In genomic region chr2:36549063-36549662, GRCh38 we compare ENCODE assay signal across 13 cellular contexts. TPM values are rescaled to one million over a fixed set of nuclear protein-coding genes. Genes with fewer than 3 reads are reported as not detected.
A peak's percentile ranks its signal among the peaks of the same experiment; 100 is the strongest.
DNase-seq lines count a peak whose midpoint lies in the region; ATAC-seq and TF ChIP-seq lines count a peak whose summit lies in the region.
"Had no signal": no experiment of that assay in that cellular context is flagged by ENCODE, and none has a peak within 500 bp of the region (broad histone marks: within the 10 kb centered on the region; RNA-seq: fewer than 3 reads in every experiment).

No MANE protein-coding gene starts in this region.

- H2AFZ ChIP-seq in neuronal stem cell (ENCODE audit: low read length) = no peak overlapping the region

- H3K4me3 ChIP-seq in sigmoid colon = no peak overlapping the region
- no peak overlapping the region for H3K4me3 ChIP-seq in vagina
- H3K4me3 ChIP-seq in neuronal stem cell (ENCODE audit: low read length in 2 of 2) = no peak overlapping the region
- H3K4me3 ChIP-seq: colonic mucosa had no signal

- no peak for TF ChIP-seq EP300 in sigmoid colon (IDR thresholded peaks at IDR 0.05)

- H3K23ac ChIP-seq in neuronal stem cell (ENCODE audit: low read depth, low read length, poor library complexity) = no peak overlapping the region

- H2BK15ac ChIP-seq in neuronal stem cell (ENCODE audit: low read length) = no peak overlapping the region

- H3K27me3 ChIP-seq in sigmoid colon (no peaks in the 10 kb centered on the region), vagina (no peaks in the 10 kb centered on the region), neuronal stem cell (ENCODE audit: control insufficient read depth in 3 of 3, insufficient read depth in 3 of 3, low read depth in 1 of 3, low read length in 3 of 3) (no peaks in the 10 kb centered on the region)
- H3K27me3 ChIP-seq: colonic mucosa had no signal

- peak; percentile 18 to 52 for ATAC-seq in activated T-cell treated with anti-CD3 and anti-CD28 coated beads, Interleukin-2, amount 50 U/mL, for 4 hours
- ATAC-seq in SK-N-SH treated with all-trans-retinoic acid at 6 μM for 48 hours = peak; percentile 42
- no peak for ATAC-seq in HG02763 (IDR thresholded peaks at IDR 0.05; ENCODE audit: unreplicated experiment)

- H3K14ac ChIP-seq in neuronal stem cell (ENCODE audit: low read length) = no peak overlapping the region

- H4K91ac ChIP-seq in neuronal stem cell (ENCODE audit: low read depth, low read length, poor library complexity) = no peak overlapping the region

- intact Hi-C loops in sigmoid colon (cut with DNase I) (no loop called here), vagina (cut with DNase I) (no loop called here)

- no peaks in the 10 kb centered on the region for H3K9me3 ChIP-seq in sigmoid colon
- H3K9me3 ChIP-seq in vagina = no peaks in the 10 kb centered on the region
- H3K9me3 ChIP-seq in neuronal stem cell (replicated peaks in 1 of 2; ENCODE audit: control insufficient read depth in 2 of 2, insufficient read depth in 1 of 2, low read depth in 1 of 2, low read length in 2 of 2) = peaks cover 0 to 1% of the 10 kb centered on the region in 2 donors
- H3K9me3 ChIP-seq: colonic mucosa had no signal

- H3K18ac ChIP-seq in neuronal stem cell (ENCODE audit: low read length) = no peak overlapping the region

- no peak overlapping the region for H2BK12ac ChIP-seq in neuronal stem cell (ENCODE audit: low read length)

- no peak overlapping the region for H3K4me3 Mint-ChIP-seq in activated T-cell treated with anti-CD3 and anti-CD28 coated beads, Interleukin-2, amount 50 U/mL, for 4 hours

- no peaks in the 10 kb centered on the region for H3K27me3 Mint-ChIP-seq in activated T-cell treated with anti-CD3 and anti-CD28 coated beads, Interleukin-2, amount 50 U/mL, for 4 hours (ENCODE audit: low read depth)

- H4K8ac ChIP-seq in neuronal stem cell (ENCODE audit: low read depth, low read length) = no peak overlapping the region

- peaks cover 9% of the 10 kb centered on the region for H3K4me1 Mint-ChIP-seq in activated T-cell treated with anti-CD3 and anti-CD28 coated beads, Interleukin-2, amount 50 U/mL, for 4 hours (ENCODE audit: low read depth)

- H3K9me3 Mint-ChIP-seq in activated T-cell treated with anti-CD3 and anti-CD28 coated beads, Interleukin-2, amount 50 U/mL, for 4 hours = no peaks in the 10 kb centered on the region

- H3K27ac ChIP-seq in sigmoid colon (peak overlapping the region; percentile 20 to 63 (median 40)), vagina (no peak overlapping the region), neuronal stem cell (replicated peaks; ENCODE audit: low read length) (no peak overlapping the region)
- H3K27ac ChIP-seq: colonic mucosa had no signal

- no peak overlapping the region for H3K4me2 ChIP-seq in neuronal stem cell (ENCODE audit: insufficient read depth, low read length, poor library complexity, severe bottlenecking)

- 55 to 80% methylated on average over 7 of the region's 7 CpGs for WGBS in sigmoid colon, 2 donors
- WGBS in neuronal stem cell (ENCODE audit: extremely low coverage in 2 of 2, insufficient read length in 2 of 2, insufficient replicate concordance in 1 of 2), 2 donors = no CpG with 5 or more reads among the region's 7 CpGs

- H3K36me3 ChIP-seq in sigmoid colon = peaks cover 0 to 41% (median 16%) of the 10 kb centered on the region in 4 donors
- peaks cover 0 to 39% of the 10 kb centered on the region in 2 donors for H3K36me3 ChIP-seq in vagina
- peaks cover 12 to 97% of the 10 kb centered on the region in 2 donors for H3K36me3 ChIP-seq in neuronal stem cell (replicated peaks in 1 of 2; ENCODE audit: control insufficient read depth in 2 of 2, insufficient read depth in 2 of 2, low read length in 2 of 2)

- no peak for TF ChIP-seq CTCF in sigmoid colon (IDR thresholded peaks at IDR 0.05)
- TF ChIP-seq CTCF in vagina (IDR thresholded peaks at IDR 0.05) = no peak

- no peak overlapping the region for H2AK5ac ChIP-seq in neuronal stem cell (ENCODE audit: low read depth, low read length)

- no peaks in the 10 kb centered on the region for H3K79me1 ChIP-seq in neuronal stem cell (ENCODE audit: low read depth, low read length)

- no peak overlapping the region for H3K9ac ChIP-seq in neuronal stem cell (ENCODE audit: low read depth, low read length, poor library complexity)

- H2BK5ac ChIP-seq in neuronal stem cell (ENCODE audit: low read length) = no peak overlapping the region

- H3K36me3 Mint-ChIP-seq in activated T-cell treated with anti-CD3 and anti-CD28 coated beads, Interleukin-2, amount 50 U/mL, for 4 hours (ENCODE audit: insufficient read depth) = peaks cover 55% of the 10 kb centered on the region

- no peak overlapping the region for H3K4ac ChIP-seq in neuronal stem cell (ENCODE audit: low read length)

- TF ChIP-seq POLR2A in sigmoid colon (IDR thresholded peaks at IDR 0.05) = no peak
- TF ChIP-seq POLR2A in vagina (IDR thresholded peaks at IDR 0.05) = no peak

- H2BK120ac ChIP-seq in neuronal stem cell (ENCODE audit: low read depth, low read length) = no peak overlapping the region

- H3K4me1 ChIP-seq in sigmoid colon (peaks cover 0 to 32% (median 14%) of the 10 kb centered on the region in 4 donors), vagina (no peaks in the 10 kb centered on the region), neuronal stem cell (ENCODE audit: control insufficient read depth in 2 of 2, insufficient read depth in 1 of 2, low read depth in 1 of 2, low read length in 2 of 2) (no peaks in the 10 kb centered on the region)
- H3K4me1 ChIP-seq: colonic mucosa had no signal

- DNase-seq in activated T-cell treated with anti-CD3 and anti-CD28 coated beads, Interleukin-2, amount 50 U/mL, for 4 hours = no peak
- DNase-seq in activated T-cell treated with anti-CD3 and anti-CD28 coated beads, Interleukin-2, amount 50 U/mL, for 1 hour = no peak
- peak; percentile 37 for DNase-seq in fibroblast of peridontal ligament (ENCODE audit: extremely low read depth)
- no peak for DNase-seq in sigmoid colon
- no peak for DNase-seq in vagina (ENCODE audit: extremely low spot score in 2 of 2)
- no peak for DNase-seq in neuronal stem cell (ENCODE audit: low spot score)
- DNase-seq: colonic mucosa, GDM1, Kasumi-1, NCI-H446 treated with DMSO at 0.1 percent for 48 hours, nucleus accumbens had no signal

TF ChIP-seq in SK-N-SH treated with all-trans-retinoic acid at 6 μM for 48 hours, 23 proteins besides CTCF, POLR2A, EP300 and RAD21 (continues in another document):
- TF ChIP-seq RARB (CRISPR knock-in tag; IDR thresholded peaks at IDR 0.05) = no peak
- TF ChIP-seq GLIS3 (CRISPR knock-in tag; IDR thresholded peaks at IDR 0.05) = no peak
- no peak for TF ChIP-seq SNAI2 (CRISPR knock-in tag; IDR thresholded peaks at IDR 0.05)
- no peak for TF ChIP-seq ZC3H10 (CRISPR knock-in tag; IDR thresholded peaks at IDR 0.05)
- no peak for TF ChIP-seq ZNF565 (CRISPR knock-in tag; conservative IDR thresholded peaks at IDR 0.05; ENCODE audit: low read depth)
- TF ChIP-seq TCF4 (CRISPR knock-in tag; IDR thresholded peaks at IDR 0.05; ENCODE audit: borderline replicate concordance) = no peak
- no peak for TF ChIP-seq OSR1 (CRISPR knock-in tag; IDR thresholded peaks at IDR 0.05)
- no peak for TF ChIP-seq TSHZ2 (CRISPR knock-in tag; IDR thresholded peaks at IDR 0.05)
- TF ChIP-seq BACH2 (CRISPR knock-in tag; IDR thresholded peaks at IDR 0.05; ENCODE audit: borderline replicate concordance) = no peak
- TF ChIP-seq ESRRG (CRISPR knock-in tag; IDR thresholded peaks at IDR 0.05) = no peak
- TF ChIP-seq ZNF8 (CRISPR knock-in tag; IDR thresholded peaks at IDR 0.05) = no peak
- no peak for TF ChIP-seq CSRNP3 (CRISPR knock-in tag; IDR thresholded peaks at IDR 0.05)

RNA-seq across cellular contexts. Expression of gene FEZ2, which starts 48.8 kb away (rescaled TPM):
- 1 to 10 TPM; 7.4 to 10.0 (median 8.2) TPM for total RNA-seq in activated T-cell treated with anti-CD3 and anti-CD28 coated beads, Interleukin-2, amount 50 U/mL, for 4 hours
- total RNA-seq in sigmoid colon (10 to 100 TPM; 36.2 to 53.9 (median 47.6) TPM), vagina (39.3 TPM)
- 10 to 100 TPM; 25.9 to 44.2 (median 34.8) TPM for polyA plus RNA-seq in sigmoid colon
- polyA plus RNA-seq in neuronal stem cell (2013, experiment 1 of 2) = 49.3 TPM
- 50.9 TPM for polyA plus RNA-seq in neuronal stem cell (2013, experiment 2 of 2)

Comparison
In these comparisons a context has a peak if more than half of its experiments do, and no peak if none do; other contexts are left out.
1. H3K27ac ChIP-seq: peak in sigmoid colon (4 of 4); none in vagina (single experiment) and neuronal stem cell (single experiment).